8 cellular contexts compared by ENCODE assay signal in genomic region chr4:112604590-112604989, GRCh38. TPM values are rescaled to one million over a fixed set of nuclear protein-coding genes. Genes with fewer than 3 reads are reported as not detected.
DNase-seq lines count a peak whose midpoint lies in the region; ATAC-seq and TF ChIP-seq lines count a peak whose summit lies in the region.

No MANE protein-coding gene starts in this region.

- no peaks in the 10 kb centered on the region for H3K4me1 ChIP-seq in iPS DF 6.9 (ENCODE audit: control insufficient read depth, insufficient read depth, low read length)

- H3K27ac ChIP-seq in iPS DF 6.9 (ENCODE audit: low read length): no peak overlapping the region

- peak overlapping the region in 2 of 5 experiments; percentile 24 to 76 for H3K27ac Mint-ChIP-seq in brain

- H3K4me3 ChIP-seq in iPS DF 6.9 (ENCODE audit: low read length): no peak overlapping the region

- H3K4me1 Mint-ChIP-seq in brain: no peaks in the 10 kb centered on the region

- peaks cover 7% of the 10 kb centered on the region for H3K36me3 Mint-ChIP-seq in brain

- no peaks in the 10 kb centered on the region for H3K9me3 ChIP-seq in iPS DF 6.9 (ENCODE audit: control insufficient read depth, insufficient read depth, low read length)

- peaks cover 2% of the 10 kb centered on the region; the same call in 1 of the 2 replicates for H3K36me3 ChIP-seq in iPS DF 6.9 (ENCODE audit: control insufficient read depth, insufficient read depth, low read length)

- ATAC-seq in GM18909 (IDR thresholded peaks at IDR 0.05; ENCODE audit: poor library complexity, unreplicated experiment): peak; percentile 84

- DNase-seq in COLO829 (ENCODE audit: low spot score) (peak; percentile 78), HS-27A (ENCODE audit: low read depth) (peak; percentile 38), RKO (ENCODE audit: low spot score) (peak; percentile 72), iPS DF 6.9 (ENCODE audit: low read depth, low spot score) (peak; percentile 22)
- peak; percentile 27 for DNase-seq in stimulated activated CD4-positive, alpha-beta T cell treated with anti-CD3 and anti-CD28 coated beads, Interleukin-15, amount 100 ng/mL, for 24 hours
- no peak for DNase-seq in activated effector memory CD4-positive, alpha-beta T cell treated with anti-CD3 and anti-CD28 coated beads, Interleukin-2, amount 50 U/mL, for 16 hours

- peak; percentile 83 for TF ChIP-seq CTCF in brain (conservative IDR thresholded peaks at IDR 0.05)

- no peaks in the 10 kb centered on the region for H3K9me3 Mint-ChIP-seq in brain

- no peaks in the 10 kb centered on the region for H3K27me3 Mint-ChIP-seq in brain

- no peaks in the 10 kb centered on the region for H3K27me3 ChIP-seq in iPS DF 6.9 (ENCODE audit: control insufficient read depth, insufficient read depth, low read length)

- H3K4me3 Mint-ChIP-seq in brain: no peak overlapping the region

RNA-seq across cellular contexts. Expression of gene ZGRF1, which starts 32.1 kb away (rescaled TPM):
- 0.78 TPM for polyA plus RNA-seq in brain (ENCODE audit: insufficient read depth, low read depth, low replicate concordance)

RNA-seq across cellular contexts. Expression of gene LARP7, which starts 32.4 kb away (rescaled TPM):
- 6.9 TPM for polyA plus RNA-seq in brain (ENCODE audit: insufficient read depth, low read depth, low replicate concordance)
